1 cellular context compared by ENCODE assay signal in the genomic region with DNA sequence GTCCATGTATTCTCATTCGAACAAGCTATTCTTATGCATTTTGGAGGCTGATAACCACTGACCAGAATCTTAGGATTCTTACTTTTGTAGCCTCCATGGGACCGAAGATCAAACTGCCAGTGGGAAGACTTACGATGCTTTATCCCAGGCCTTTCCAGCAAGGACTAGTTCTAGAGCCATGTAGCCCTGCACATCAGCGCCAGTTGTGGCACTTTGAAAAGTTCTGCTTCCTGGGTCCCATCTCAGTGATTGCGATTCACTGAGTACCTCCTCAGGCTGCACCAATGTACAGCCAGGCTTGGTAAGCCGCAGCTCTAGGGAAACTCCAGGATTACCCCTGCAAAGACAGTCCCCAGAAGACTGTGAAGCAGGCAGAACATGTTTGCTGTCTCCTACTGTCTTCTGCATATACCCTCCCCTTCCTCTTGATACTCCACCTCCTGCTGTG.
TF ChIP-seq lines count a peak whose summit lies in the region.

No MANE protein-coding gene starts in this region.

TF ChIP-seq in endothelial cell of umbilical vein, 7 proteins besides CTCF, POLR2A, EP300 and RAD21 (continued from another document):
- no peak for TF ChIP-seq MYC (IDR thresholded peaks at IDR 0.05; ENCODE audit: low read depth, low read length)
